In genomic region chr18:13624563-13625237, GRCh38 we compare ENCODE assay signal across 13 cellular contexts.
"Had no signal": no experiment of that assay in that cellular context is flagged by ENCODE, and none has a peak within 500 bp of the region (broad histone marks: within the 10 kb centered on the region; RNA-seq: fewer than 3 reads in every experiment).

No MANE protein-coding gene starts in this region.

- H3K9me3 ChIP-seq: gastrocnemius medialis, heart left ventricle, neutrophil had no signal

- H3K27ac ChIP-seq: gastrocnemius medialis, heart left ventricle, neutrophil, SK-N-MC had no signal

- H3K4me3 ChIP-seq: gastrocnemius medialis, heart left ventricle, lung, SK-N-MC had no signal

- DNase-seq: activated CD4-positive, alpha-beta memory T cell treated with anti-CD3 and anti-CD28 coated beads for 36 hours; activated gamma-delta T cell treated with Interleukin-2 at 50 U/mL for 16 hours; amniotic stem cell; gastrocnemius medialis; heart left ventricle; retina; stimulated activated CD4-positive, alpha-beta T cell treated with anti-CD3 and anti-CD28 coated beads, Interleukin-2, amount 100 ng/mL, for 48 hours; stimulated activated naive CD4-positive, alpha-beta T cell treated with Interleukin-2 at 50 U/mL for 16 hours; T-cell; T-helper 9 cell had no signal

- H3K27me3 ChIP-seq: gastrocnemius medialis, heart left ventricle had no signal
